Comparison of ENCODE assay signal across 1 cellular context in the genomic region with DNA sequence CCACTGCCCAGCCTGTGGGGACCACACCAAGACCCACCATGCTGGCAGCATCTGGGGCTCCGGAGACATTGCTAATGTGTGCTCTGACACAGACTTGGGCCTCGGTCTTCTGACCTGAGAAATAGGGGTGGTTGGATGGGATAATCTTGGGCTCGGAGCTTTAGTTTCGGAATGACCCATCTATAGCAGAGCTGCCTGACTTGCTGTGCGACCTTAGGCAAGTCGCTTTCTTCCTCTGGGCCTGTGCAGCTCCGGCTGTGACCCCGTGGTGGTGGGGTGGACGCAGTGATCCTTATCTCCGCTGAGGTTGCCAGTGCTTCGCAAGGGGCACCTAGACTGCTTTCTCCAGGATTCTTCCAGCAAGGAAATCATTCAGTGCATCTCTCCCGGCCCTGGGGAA.
TF ChIP-seq lines count a peak whose summit lies in the region.

No MANE protein-coding gene starts in this region.

TF ChIP-seq in HepG2, 621 proteins besides CTCF, POLR2A, EP300 and RAD21:
- peak; percentile 45; the same call in 1 of the 2 replicates for TF ChIP-seq ZNF629 (CRISPR knock-in tag; conservative IDR thresholded peaks at IDR 0.05)
- TF ChIP-seq ZMYM3 (CRISPR knock-in tag; IDR thresholded peaks at IDR 0.05): peak; percentile 19; the same call in 1 of the 2 replicates
- no peak for TF ChIP-seq CHD4 (IDR thresholded peaks at IDR 0.05; ENCODE audit: borderline replicate concordance, low read length)
- TF ChIP-seq MEF2D (CRISPR knock-in tag; IDR thresholded peaks at IDR 0.05): no peak
- TF ChIP-seq ZNF768 (CRISPR knock-in tag; IDR thresholded peaks at IDR 0.05): peak; percentile 93
- TF ChIP-seq HOXA9 (CRISPR knock-in tag; IDR thresholded peaks at IDR 0.05; ENCODE audit: borderline replicate concordance): no peak
- TF ChIP-seq KDM2A (CRISPR knock-in tag; IDR thresholded peaks at IDR 0.05; ENCODE audit: borderline replicate concordance, low read depth): peak; percentile 35; the same call in 1 of the 2 replicates
TF ChIP-seq in HepG2: peak in this region for 4.
